In genomic region chr6:159038914-159039884, GRCh38 we compare ENCODE assay signal across 1 cellular context.
TF ChIP-seq lines count a peak whose summit lies in the region.

No MANE protein-coding gene starts in this region.

TF ChIP-seq in GM12878, 131 proteins besides CTCF, POLR2A, EP300 and RAD21 (continued from another document):
- TF ChIP-seq NFYA (IDR thresholded peaks at IDR 0.05; ENCODE audit: borderline replicate concordance, low read depth, low read length): no peak
- no peak for TF ChIP-seq BCLAF1 (IDR thresholded peaks at IDR 0.05)
- TF ChIP-seq MEF2B (IDR thresholded peaks at IDR 0.05; ENCODE audit: partially characterized antibody, poor library complexity, severe bottlenecking): peak; percentile 53
- TF ChIP-seq ZNF687 (IDR thresholded peaks at IDR 0.05): no peak
- TF ChIP-seq EGR1 (IDR thresholded peaks at IDR 0.05; ENCODE audit: borderline replicate concordance in 1 of 2, low read depth in 2 of 2, low read length in 2 of 2): peak in 1 of 2 experiments; percentile 76; a peak in 1 of 3 replicates
